Comparison of ENCODE assay signal across 23 cellular contexts in genomic region chr10:127984944-127985343, GRCh38.
"Had no signal": no experiment of that assay in that cellular context is flagged by ENCODE, and none has a peak within 500 bp of the region (broad histone marks: within the 10 kb centered on the region; RNA-seq: fewer than 3 reads in every experiment).

No MANE protein-coding gene starts in this region.

- H3K4me1 Mint-ChIP-seq: IgD-negative memory B cell had no signal

- H3K4me3 Mint-ChIP-seq: IgD-negative memory B cell had no signal

- H3K36me3 ChIP-seq: SJSA1 had no signal

- H3K27me3 ChIP-seq: SJSA1 had no signal

- H3K36me3 Mint-ChIP-seq: IgD-negative memory B cell had no signal

- ATAC-seq: K562 had no signal

- H3K4me3 ChIP-seq: K562, SJSA1, SK-N-MC had no signal

- H3K27ac Mint-ChIP-seq: IgD-negative memory B cell had no signal

- H3K27ac ChIP-seq: HL-60, KMS-11, SJSA1, SK-N-MC had no signal

- DNase-seq: Kasumi-1, MM.1S, NCI-H1092 treated with DMSO at 0.1 percent for 48 hours, NCI-H1436, NCI-H187, NCI-H2029, NCI-H2081 treated with DMSO at 0.1 percent for 48 hours, NCI-H2171, NCI-H226, NCI-H446, NCI-H510A, NCI-H524 treated with DMSO at 0.1 percent for 48 hours, NCI-H69, NCI-H774, Right ventricle myocardium superior, RPMI8226, SIG-M5 had no signal
